ENCODE assay signal across 11 cellular contexts in the genomic region with DNA sequence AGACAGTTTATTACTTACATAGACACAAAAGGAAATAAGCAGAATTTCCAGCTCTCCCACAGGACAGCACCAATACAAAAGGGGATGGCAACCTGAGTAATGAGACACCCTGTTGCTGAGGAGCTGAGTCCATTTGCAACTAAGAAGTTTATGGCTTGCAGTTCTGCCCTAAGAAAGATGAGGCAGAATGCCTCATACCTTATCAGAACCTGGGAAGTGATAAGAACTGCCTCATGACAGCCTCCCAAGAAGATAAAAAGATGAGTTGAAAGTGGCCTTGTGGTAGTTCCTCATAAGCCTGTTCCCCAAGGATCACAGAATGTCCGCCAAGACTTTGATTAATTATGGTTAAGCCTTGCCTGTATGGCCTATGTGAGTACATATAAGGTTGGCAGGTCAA. TPM values are rescaled to one million over a fixed set of nuclear protein-coding genes. Genes with fewer than 3 reads are reported as not detected.
"Had no signal": no experiment of that assay in that cellular context is flagged by ENCODE, and none has a peak within 500 bp of the region (broad histone marks: within the 10 kb centered on the region; RNA-seq: fewer than 3 reads in every experiment).

No MANE protein-coding gene starts in this region.

- DNase-seq: GM23248, GOT3, H7, H9, HCEC 1CT, HFFc6 had no signal

- H3K9me3 ChIP-seq: HAP-1 had no signal

- H3K4me1 ChIP-seq: HAP-1 had no signal

- H3K4me3 ChIP-seq: GM23248, GM23338, HAP-1 had no signal

- H3K27ac ChIP-seq: GM23248 had no signal

- H3K36me3 ChIP-seq: HAP-1 had no signal

- H2AFZ ChIP-seq: GM23248, GM23338 had no signal

- ATAC-seq: GM23338, HCT116 had no signal

- H3K9ac ChIP-seq: GM23248 had no signal

- FAIRE-seq: H1, H54 had no signal

- H3K4me2 ChIP-seq: GM23338 had no signal

RNA-seq across cellular contexts. Expression of a gene that starts 44.0 kb away (rescaled TPM):
- total RNA-seq: GM23248, H7 had no signal
- polyA plus RNA-seq: GM23248 had no signal

RNA-seq across cellular contexts. Expression of a gene that starts 52.7 kb away (rescaled TPM):
- total RNA-seq: GM23248, H7 had no signal
